Comparison of ENCODE assay signal across 13 cellular contexts in the genomic region with DNA sequence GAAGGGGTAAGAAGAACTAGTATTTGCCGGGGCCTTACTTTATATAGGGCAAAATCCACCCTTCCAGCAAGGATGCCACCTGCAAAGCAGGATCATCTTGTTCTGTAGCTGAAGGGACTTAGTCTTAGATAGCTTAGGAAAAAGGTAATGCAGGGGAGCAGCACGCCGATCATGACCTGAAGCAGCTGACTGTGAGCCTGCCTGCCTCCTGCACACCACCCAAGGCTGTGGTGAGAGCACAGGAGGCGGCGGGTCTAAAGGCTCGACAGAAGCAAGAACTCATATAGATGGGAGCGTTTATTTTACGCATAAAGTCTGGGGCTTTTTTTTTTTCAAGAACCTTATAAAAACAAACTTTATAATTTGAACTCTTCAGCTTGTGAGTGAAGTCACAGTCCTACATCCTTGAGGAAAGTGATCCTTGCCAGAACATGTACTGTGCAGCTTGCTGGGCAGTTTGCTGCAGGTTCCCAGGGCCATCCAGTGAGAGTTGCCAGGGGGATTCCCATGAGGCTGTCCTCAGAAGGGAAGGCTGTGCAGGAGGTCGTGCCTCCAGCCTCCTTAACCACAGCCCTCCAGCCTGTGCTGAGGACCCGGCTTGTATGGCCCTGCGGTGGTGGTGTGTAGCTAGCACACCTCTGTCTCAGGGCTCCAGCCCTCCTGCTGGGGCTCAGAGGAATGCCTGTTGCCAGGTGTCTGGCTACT.
DNase-seq lines count a peak whose midpoint lies in the region; FAIRE-seq and TF ChIP-seq lines count a peak whose summit lies in the region.
"Had no signal": no experiment of that assay in that cellular context is flagged by ENCODE, and none has a peak within 500 bp of the region (broad histone marks: within the 10 kb centered on the region; RNA-seq: fewer than 3 reads in every experiment).

No MANE protein-coding gene starts in this region.

- TF ChIP-seq POLR2A in spleen (IDR thresholded peaks at IDR 0.05) = no peak
- no peak for TF ChIP-seq POLR2A in Peyer's patch (IDR thresholded peaks at IDR 0.05)

- no peak for DNase-seq in activated CD4-positive, alpha-beta T cell treated with anti-CD3 and anti-CD28 coated beads, Interleukin-2, amount 10 ng/mL, durations not matched to agents 7 days and 5 days
- no peak for DNase-seq in activated CD4-positive, alpha-beta T cell treated with anti-CD3 and anti-CD28 coated beads, Interleukin-2, amount 10 ng/mL, durations not matched to agents 24 days and 14 days
- peak; percentile 71 for DNase-seq in astrocyte of the hippocampus (ENCODE audit: low read depth, low spot score)
- DNase-seq in spleen = peak; percentile 52
- no peak for DNase-seq in posterior vena cava (ENCODE audit: low spot score)
- no peak for DNase-seq in RCC 7860 (ENCODE audit: low spot score)
- DNase-seq in Peyer's patch = no peak
- DNase-seq: KBM-7, NCI-H1436 treated with DMSO at 0.1 percent for 48 hours, NCI-H526 treated with DMSO at 0.1 percent for 48 hours had no signal

- POLR2A ChIA-PET in activated CD4-positive, alpha-beta T cell treated with anti-CD3 and anti-CD28 coated beads, Interleukin-2, amount 10 ng/mL, durations not matched to agents 7 days and 5 days (lab: Charles Lee) = no interaction called here

- H3K4me3 ChIP-seq in spleen = no peak overlapping the region
- H3K4me3 ChIP-seq in Peyer's patch = no peak overlapping the region

- H3K36me3 ChIP-seq in spleen (peaks cover 0 to 14% (median 1%) of the 10 kb centered on the region in 6 donors), Peyer's patch (no peaks in the 10 kb centered on the region)

- H3K4me3 Mint-ChIP-seq in activated CD4-positive, alpha-beta T cell treated with anti-CD3 and anti-CD28 coated beads, Interleukin-2, amount 10 ng/mL, durations not matched to agents 7 days and 5 days = no peak overlapping the region
- H3K4me3 Mint-ChIP-seq in activated CD4-positive, alpha-beta T cell treated with anti-CD3 and anti-CD28 coated beads, Interleukin-2, amount 10 ng/mL, durations not matched to agents 24 days and 14 days = no peak overlapping the region

- 79 to 89% (median 81%) methylated on average over 11 of the region's 11 CpGs for WGBS in spleen, 5 donors

- TF ChIP-seq CTCF in spleen (IDR thresholded peaks at IDR 0.05 in 8 of 11, conservative IDR thresholded peaks at IDR 0.05 in 3 of 11) = no peak
- TF ChIP-seq CTCF in Peyer's patch (IDR thresholded peaks at IDR 0.05) = no peak

- no peak for FAIRE-seq in RCC 7860 (lab: Jason Lieb, UNC)
- FAIRE-seq: D721Med had no signal

- intact Hi-C loops in activated CD4-positive, alpha-beta T cell treated with anti-CD3 and anti-CD28 coated beads, Interleukin-2, amount 10 ng/mL, durations not matched to agents 24 days and 14 days (cut with micrococcal nuclease) = no loop called here
- intact Hi-C loops in spleen (cut with DNase I; ENCODE audit: low total_unique reads) = no loop called here
- intact Hi-C loops in posterior vena cava (cut with DNase I) = no loop called here

- no peaks in the 10 kb centered on the region for H3K27me3 ChIP-seq in layer of hippocampus (ENCODE audit: control insufficient read depth, insufficient read depth, low read length)
- H3K27me3 ChIP-seq in spleen (replicated peaks in 1 of 7) = no peaks in the 10 kb centered on the region
- H3K27me3 ChIP-seq in Peyer's patch = no peaks in the 10 kb centered on the region

- H3K4me1 Mint-ChIP-seq in activated CD4-positive, alpha-beta T cell treated with anti-CD3 and anti-CD28 coated beads, Interleukin-2, amount 10 ng/mL, durations not matched to agents 7 days and 5 days = peaks cover 30% of the 10 kb centered on the region
- H3K4me1 Mint-ChIP-seq in activated CD4-positive, alpha-beta T cell treated with anti-CD3 and anti-CD28 coated beads, Interleukin-2, amount 10 ng/mL, durations not matched to agents 24 days and 14 days = peaks cover 22% of the 10 kb centered on the region

- no peaks in the 10 kb centered on the region for H3K9me3 ChIP-seq in spleen
- H3K9me3 ChIP-seq in Peyer's patch = no peaks in the 10 kb centered on the region

- peaks cover 34% of the 10 kb centered on the region for H3K36me3 Mint-ChIP-seq in activated CD4-positive, alpha-beta T cell treated with anti-CD3 and anti-CD28 coated beads, Interleukin-2, amount 10 ng/mL, durations not matched to agents 7 days and 5 days (ENCODE audit: low read depth)
- H3K36me3 Mint-ChIP-seq in activated CD4-positive, alpha-beta T cell treated with anti-CD3 and anti-CD28 coated beads, Interleukin-2, amount 10 ng/mL, durations not matched to agents 24 days and 14 days (ENCODE audit: low read depth) = peaks cover 9% of the 10 kb centered on the region

- H3K27ac Mint-ChIP-seq in activated CD4-positive, alpha-beta T cell treated with anti-CD3 and anti-CD28 coated beads, Interleukin-2, amount 10 ng/mL, durations not matched to agents 7 days and 5 days = peak overlapping the region; percentile 61
- H3K27ac Mint-ChIP-seq in activated CD4-positive, alpha-beta T cell treated with anti-CD3 and anti-CD28 coated beads, Interleukin-2, amount 10 ng/mL, durations not matched to agents 24 days and 14 days = no peak overlapping the region

- no peaks in the 10 kb centered on the region for H3K27me3 Mint-ChIP-seq in activated CD4-positive, alpha-beta T cell treated with anti-CD3 and anti-CD28 coated beads, Interleukin-2, amount 10 ng/mL, durations not matched to agents 7 days and 5 days
- no peaks in the 10 kb centered on the region for H3K27me3 Mint-ChIP-seq in activated CD4-positive, alpha-beta T cell treated with anti-CD3 and anti-CD28 coated beads, Interleukin-2, amount 10 ng/mL, durations not matched to agents 24 days and 14 days

- H3K9me3 Mint-ChIP-seq in activated CD4-positive, alpha-beta T cell treated with anti-CD3 and anti-CD28 coated beads, Interleukin-2, amount 10 ng/mL, durations not matched to agents 7 days and 5 days = no peaks in the 10 kb centered on the region
- H3K9me3 Mint-ChIP-seq in activated CD4-positive, alpha-beta T cell treated with anti-CD3 and anti-CD28 coated beads, Interleukin-2, amount 10 ng/mL, durations not matched to agents 24 days and 14 days = no peaks in the 10 kb centered on the region

- peak overlapping the region; percentile 92 for H3K27ac ChIP-seq in layer of hippocampus (ENCODE audit: low read depth, low read length)
- peak overlapping the region in 5 of 8 donors; percentile 23 to 78 (median 71) for H3K27ac ChIP-seq in spleen
- H3K27ac ChIP-seq in Peyer's patch = peak overlapping the region in 1 of 4 donors; percentile 44
- H3K27ac ChIP-seq: 22Rv1 had no signal

- H3K4me1 ChIP-seq in spleen = peaks cover 32 to 86% (median 54%) of the 10 kb centered on the region in 6 donors
- peaks cover 0 to 11% (median 0%) of the 10 kb centered on the region in 4 donors for H3K4me1 ChIP-seq in Peyer's patch

- CTCF ChIA-PET in activated CD4-positive, alpha-beta T cell treated with anti-CD3 and anti-CD28 coated beads, Interleukin-2, amount 10 ng/mL, durations not matched to agents 7 days and 5 days (lab: Charles Lee) = no interaction called here

Comparison
In these comparisons a context has a peak if more than half of its experiments do, and no peak if none do; other contexts are left out.
1. DNase-seq: peak in astrocyte of the hippocampus (single experiment) and spleen (single experiment); none in activated CD4-positive, alpha-beta T cell treated with anti-CD3 and anti-CD28 coated beads, Interleukin-2, amount 10 ng/mL, durations not matched to agents 7 days and 5 days (single experiment), activated CD4-positive, alpha-beta T cell treated with anti-CD3 and anti-CD28 coated beads, Interleukin-2, amount 10 ng/mL, durations not matched to agents 24 days and 14 days (single experiment), posterior vena cava (single experiment), RCC 7860 (single experiment) and Peyer's patch (0 of 3).